9 cellular contexts compared by ENCODE assay signal in the genomic region with DNA sequence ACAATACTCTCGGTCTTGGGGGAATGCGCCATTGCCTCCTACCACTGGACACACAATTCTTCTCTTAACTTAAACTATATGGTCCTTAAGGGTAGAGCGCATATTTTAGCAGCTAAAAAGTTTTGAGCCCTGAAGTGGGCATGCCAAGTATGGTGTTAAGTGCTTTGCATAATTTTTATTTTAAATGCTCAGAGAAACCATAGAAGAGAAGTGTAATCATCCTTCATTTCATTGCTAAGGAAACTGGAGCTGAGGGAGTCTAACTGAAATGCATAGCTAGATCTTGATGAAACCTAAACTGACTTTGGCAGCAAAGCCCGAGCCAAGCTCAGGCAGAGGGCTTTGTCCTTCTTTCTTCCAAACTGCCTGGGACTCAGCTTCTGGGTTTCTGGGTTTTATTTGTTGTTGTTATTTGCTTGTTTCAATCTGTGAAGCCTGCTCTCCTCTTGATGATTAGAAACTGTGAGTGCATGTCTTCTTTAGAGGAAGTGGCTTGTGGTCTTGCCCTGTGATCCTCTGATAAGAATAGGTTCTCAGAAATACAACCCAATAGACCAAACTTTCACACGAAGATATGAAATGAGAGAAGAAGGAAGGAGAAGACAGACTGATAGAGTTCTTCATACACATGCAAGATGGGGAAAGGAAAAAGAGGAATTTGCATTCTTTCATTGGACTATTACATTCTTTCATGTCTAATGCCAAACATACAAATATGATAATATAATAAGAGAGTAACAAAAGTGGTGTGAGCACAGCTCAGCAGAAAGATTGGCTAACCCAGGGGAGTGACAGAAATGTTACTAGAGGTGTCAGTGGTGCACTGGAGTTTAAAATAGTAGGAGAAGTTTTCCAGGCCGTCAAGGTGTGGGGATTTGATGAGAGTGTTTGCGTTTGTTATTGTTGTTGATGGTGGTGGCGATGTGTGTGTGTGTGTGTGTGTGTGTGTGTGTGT. TPM values are rescaled to one million over a fixed set of nuclear protein-coding genes. Genes with fewer than 3 reads are reported as not detected.
DNase-seq lines count a peak whose midpoint lies in the region; ATAC-seq, FAIRE-seq and TF ChIP-seq lines count a peak whose summit lies in the region.
"Had no signal": no experiment of that assay in that cellular context is flagged by ENCODE, and none has a peak within 500 bp of the region (broad histone marks: within the 10 kb centered on the region; RNA-seq: fewer than 3 reads in every experiment).

No MANE protein-coding gene starts in this region.

- peak; percentile 97 for ATAC-seq in GM18499 (IDR thresholded peaks at IDR 0.05; ENCODE audit: insufficient read depth, unreplicated experiment)
- ATAC-seq in GM21529 (IDR thresholded peaks at IDR 0.05; ENCODE audit: unreplicated experiment): peak; percentile 98
- ATAC-seq in K562: peak; percentile 94
- no peak for ATAC-seq in PC-3

- no peaks in the 10 kb centered on the region for H3K9me1 ChIP-seq in K562 (ENCODE audit: control insufficient read depth, insufficient read depth, low read length)

- H3K9me3 Mint-ChIP-seq in IgD-negative memory B cell: no peaks in the 10 kb centered on the region

- H4K20me1 ChIP-seq in K562 (replicated peaks; ENCODE audit: control insufficient read depth, insufficient read depth, low read length): no peaks in the 10 kb centered on the region
- H4K20me1 ChIP-seq in PC-3 (ENCODE audit: low read length): no peaks in the 10 kb centered on the region

- peak; percentile 96 for TF ChIP-seq EP300 in K562 (IDR thresholded peaks at IDR 0.05; ENCODE audit: low read length)

- H3K36me3 ChIP-seq in K562 (ENCODE audit: control insufficient read depth, insufficient read depth, low read length) (no peaks in the 10 kb centered on the region), PC-3 (ENCODE audit: low read depth, low read length) (no peaks in the 10 kb centered on the region)

- POLR2A ChIA-PET in K562 (lab: Yijun Ruan, JAX): interaction anchor here (0.7 to 2.7 kb wide), 4 partner anchors 12 to 1428 kb away, joined by 3 to 11 read pairs (median 6); no protein-coding TSS in a partner anchor
- POLR2A ChIA-PET in PC-3 (lab: Charles Lee; ENCODE audit: unreplicated experiment): no interaction called here

- TF ChIP-seq CTCF in K562 (IDR thresholded peaks at IDR 0.05 in 2 of 3, conservative IDR thresholded peaks at IDR 0.05 in 1 of 3; ENCODE audit: insufficient read depth in 2 of 3, low read depth in 1 of 3, low read length in 3 of 3) (no peak), PC-3 (conservative IDR thresholded peaks at IDR 0.05; ENCODE audit: low read depth, low read length) (no peak)

- peaks cover 8 to 21% of the 10 kb centered on the region in 2 experiments; a peak in 4 of 5 replicates for H3K4me1 ChIP-seq in K562 (replicated peaks in 1 of 2; ENCODE audit: control insufficient read depth in 2 of 2, insufficient read depth in 2 of 2, low read length in 2 of 2)
- peaks cover 16% of the 10 kb centered on the region for H3K4me1 ChIP-seq in PC-3 (ENCODE audit: insufficient read depth, low read length)

- CTCF ChIA-PET in K562 (lab: Yijun Ruan, JAX; ENCODE audit: low intra/inter-chr PET ratio) (no interaction called here), PC-3 (lab: Charles Lee) (no interaction called here)

- H3K27me3 Mint-ChIP-seq in IgD-negative memory B cell: no peaks in the 10 kb centered on the region

- no peaks in the 10 kb centered on the region for H3K9me2 ChIP-seq in PC-3 (replicated peaks; ENCODE audit: low read length)

- H3K4me3 ChIP-seq in K562 (no peak overlapping the region), PC-3 (ENCODE audit: low read length) (no peak overlapping the region)

- H3F3A ChIP-seq in PC-3 (ENCODE audit: low read length, unreplicated experiment): no peaks in the 10 kb centered on the region

- peak; percentile 91 for FAIRE-seq in K562 (lab: Jason Lieb, UNC)

- H3K36me3 Mint-ChIP-seq in IgD-negative memory B cell: no peaks in the 10 kb centered on the region
- H3K36me3 Mint-ChIP-seq: brain had no signal

- peak overlapping the region; percentile 22; the same call in 1 of the 2 replicates for H3K4me2 ChIP-seq in K562 (ENCODE audit: insufficient read depth, low read length)
- no peak overlapping the region for H3K4me2 ChIP-seq in PC-3 (ENCODE audit: low read length)

- H3K27ac Mint-ChIP-seq in IgD-negative memory B cell: no peak overlapping the region
- H3K27ac Mint-ChIP-seq: brain had no signal

- no peak overlapping the region for H2AFZ ChIP-seq in K562 (ENCODE audit: low read depth, low read length)
- H2AFZ ChIP-seq in PC-3 (ENCODE audit: low read length): no peak overlapping the region

- H3K9me3 ChIP-seq in K562 (replicated peaks; ENCODE audit: control insufficient read depth, insufficient read depth, low read depth, low read length): no peaks in the 10 kb centered on the region
- H3K9me3 ChIP-seq in PC-3 (ENCODE audit: low read length): no peaks in the 10 kb centered on the region

- peak in 1 of 2 experiments; percentile 22; a peak in 1 of 4 replicates for TF ChIP-seq RAD21 in K562 (CRISPR knock-in tag; conservative IDR thresholded peaks at IDR 0.05 in 1 of 2, IDR thresholded peaks at IDR 0.05 in 1 of 2)

- H3K27me3 ChIP-seq in K562 (ENCODE audit: control insufficient read depth in 2 of 2, insufficient read depth in 2 of 2, low read length in 2 of 2) (0 out of 5 replicates have a peak, but pooled peaks cover 0 to 4% of the 10 kb centered on the region in 2 experiments), PC-3 (ENCODE audit: low read length) (no peaks in the 10 kb centered on the region)

- H3K9ac ChIP-seq in K562 (ENCODE audit: insufficient read depth in 1 of 2, low read depth in 2 of 2, low read length in 2 of 2) (no peak overlapping the region), PC-3 (ENCODE audit: low read length) (no peak overlapping the region)

- no TSS peak for BruUV-seq in K562 (replicated peaks; lab: Mats Ljungman, UMichigan)
- BruUV-seq in PC-3 (replicated peaks; lab: Mats Ljungman, UMichigan): no TSS peak

- DNase-seq in K562 (ENCODE audit: extremely low read depth in 1 of 4, low spot score in 3 of 4) (peak in 3 of 4 experiments; percentile 30 to 82 (median 66)), PC-3 (no peak), NCI-H1092 treated with DMSO at 0.1 percent for 48 hours (lab: John Stamatoyannopoulos, UW) (no peak), OCI-M2 (lab: John Stamatoyannopoulos, UW; ENCODE audit: unreplicated experiment) (no peak)
- no peak for DNase-seq in stimulated activated CD4-positive, alpha-beta T cell treated with anti-CD3 and anti-CD28 coated beads, Interleukin-4, amount 100 ng/mL, for 4 hours

- TF ChIP-seq POLR2A in K562 (conservative IDR thresholded peaks at IDR 0.05): no peak

- H3K4me3 Mint-ChIP-seq in IgD-negative memory B cell: peak overlapping the region in 3 of 4 donors; percentile 0 to 61 (median 43)
- H3K4me3 Mint-ChIP-seq: brain had no signal

- WGBS in K562 (ENCODE audit: insufficient coverage, low coverage, missing lambda C conversion rate): 17% methylated on average over 8 of the region's 8 CpGs

- intact Hi-C loops in K562 (cut with micrococcal nuclease): loop anchor here (1.0 to 2.0 kb wide), 2 partner anchors 29 to 43 kb away; no protein-coding TSS in a partner anchor
- intact Hi-C loops in PC-3 (cut with micrococcal nuclease): no loop called here

- H3K79me2 ChIP-seq in K562 (ENCODE audit: control insufficient read depth, insufficient read depth, low read length): no peaks in the 10 kb centered on the region
- no peaks in the 10 kb centered on the region for H3K79me2 ChIP-seq in PC-3 (ENCODE audit: low read length)

- in situ Hi-C loops in K562 (cut with MboI): no loop called here

- H3K4me1 Mint-ChIP-seq in IgD-negative memory B cell: peaks cover 16 to 25% (median 22%) of the 10 kb centered on the region in 3 donors
- H3K4me1 Mint-ChIP-seq: brain had no signal

- H3K27ac ChIP-seq in K562 (ENCODE audit: extremely low read depth, low read depth, low read length) (0 out of 3 replicates have a peak overlapping the region, but pooled peaks have one; percentile 29), PC-3 (ENCODE audit: low read length) (no peak overlapping the region)

RNA-seq across cellular contexts. Expression of gene RNF144A, which starts 7.5 kb away (rescaled TPM):
- polyA plus RNA-seq in IgD-negative memory B cell: 0.83 TPM
- 11.4 and 21.2 TPM in 2 replicates for total RNA-seq in K562 (2011; cell fraction: chromatin; rRNA removed; ENCODE audit: low replicate concordance)
- 9.5 and 10.4 TPM in 2 replicates for total RNA-seq in K562 (2011; cell fraction: nucleolus; rRNA removed)
- 8.9 and 16.6 TPM in 2 replicates for total RNA-seq in K562 (2011; cell fraction: nucleoplasm; rRNA removed)
- total RNA-seq in K562 (2014; rRNA removed): 6.4 and 8.2 TPM in 2 replicates
- total RNA-seq in K562 (2014; rRNA removed; fragmentation: Illumina TruSeq; extraction: Trizol): 6.0 and 6.7 TPM in 2 replicates
- total RNA-seq in K562 (2015; rRNA removed; fragmentation: Illumina TruSeq; extraction: Trizol): 4.7 and 5.7 TPM in 2 replicates
- 8.8 and 11.3 TPM in 2 replicates for total RNA-seq in K562 (2021)
- 9.2 and 12.1 TPM in 2 replicates for polyA plus RNA-seq in K562 (2011; rRNA removed)
- polyA plus RNA-seq in K562 (2011; cell fraction: cytosol; rRNA removed): 8.8 and 9.9 TPM in 2 replicates
- polyA plus RNA-seq in K562 (2011; cell fraction: nucleus; rRNA removed): 8.5 and 10.0 TPM in 2 replicates
- 5.0 and 11.1 TPM in 2 replicates for polyA plus RNA-seq in K562 (2012)
- polyA plus RNA-seq in K562 (2014; fragmentation: Illumina TruSeq; extraction: Trizol): 6.1 and 7.4 TPM in 2 replicates
- polyA plus RNA-seq in K562 (2014; fragmentation: Nextera tagmentation; extraction: Ambion mirVana): 1 to 10 TPM in 1 of 2 experiments, under 1 TPM in 1; 0.96 to 1.4 TPM
- 6.2 and 7.0 TPM in 2 replicates for polyA plus RNA-seq in K562 (2014; rRNA removed)
- polyA minus RNA-seq in K562 (2011; rRNA and poly(A)+ RNA removed): 14.2 and 14.3 TPM in 2 replicates
- 13.1 and 13.8 TPM in 2 replicates for polyA minus RNA-seq in K562 (2011; cell fraction: cytosol; rRNA and poly(A)+ RNA removed)
- polyA minus RNA-seq in K562 (2011; cell fraction: nucleus; rRNA and poly(A)+ RNA removed): 10.2 and 14.2 TPM in 2 replicates
- total RNA-seq in PC-3 (2014; rRNA removed): 9.5 and 13.1 TPM in 2 replicates

RNA-seq across cellular contexts. Expression of gene RSAD2, which starts 32.1 kb away (rescaled TPM):
- polyA plus RNA-seq in IgD-negative memory B cell: 3.3 TPM
- 0.39 and 0.79 TPM in 2 replicates for total RNA-seq in K562 (2011; cell fraction: chromatin; rRNA removed; ENCODE audit: low replicate concordance)
- total RNA-seq in K562 (2011; cell fraction: nucleolus; rRNA removed): 0.50 and 0.53 TPM in 2 replicates
- 1.2 TPM in 1 of 2 replicates, not detected in the other for total RNA-seq in K562 (2011; cell fraction: nucleoplasm; rRNA removed)
- total RNA-seq in K562 (2014; rRNA removed): 0.57 and 1.4 TPM in 2 replicates
- 0.41 and 0.51 TPM in 2 replicates for total RNA-seq in K562 (2014; rRNA removed; fragmentation: Illumina TruSeq; extraction: Trizol)
- 0.51 and 0.68 TPM in 2 replicates for total RNA-seq in K562 (2015; rRNA removed; fragmentation: Illumina TruSeq; extraction: Trizol)
- total RNA-seq in K562 (2021): 0.18 and 0.49 TPM in 2 replicates
- polyA plus RNA-seq in K562 (2011; rRNA removed): 0.24 and 0.45 TPM in 2 replicates
- 0.06 and 0.15 TPM in 2 replicates for polyA plus RNA-seq in K562 (2011; cell fraction: cytosol; rRNA removed)
- polyA plus RNA-seq in K562 (2011; cell fraction: nucleus; rRNA removed): 0.28 and 0.38 TPM in 2 replicates
- polyA plus RNA-seq in K562 (2012): 0.46 and 1.1 TPM in 2 replicates
- polyA plus RNA-seq in K562 (2014; fragmentation: Illumina TruSeq; extraction: Trizol): 0.15 and 0.37 TPM in 2 replicates
- polyA plus RNA-seq in K562 (2014; fragmentation: Nextera tagmentation; extraction: Ambion mirVana): under 1 TPM; 0.15 to 0.28 TPM
- polyA plus RNA-seq in K562 (2014; rRNA removed): 0.11 and 0.19 TPM in 2 replicates
- polyA minus RNA-seq in K562 (2011; rRNA and poly(A)+ RNA removed): 0.63 and 0.75 TPM in 2 replicates
- not detected in 2 replicates for polyA minus RNA-seq in K562 (2011; cell fraction: cytosol; rRNA and poly(A)+ RNA removed)
- polyA minus RNA-seq in K562 (2011; cell fraction: nucleus; rRNA and poly(A)+ RNA removed): 0.94 and 1.00 TPM in 2 replicates
- 0.35 and 2.1 TPM in 2 replicates for total RNA-seq in PC-3 (2014; rRNA removed)

RNA-seq across cellular contexts. Expression of gene CMPK2, which starts 44.0 kb away (rescaled TPM):
- polyA plus RNA-seq in IgD-negative memory B cell (4.6 TPM), K562 (2011; rRNA removed) (3.5 and 4.3 TPM in 2 replicates), K562 (2014; fragmentation: Illumina TruSeq; extraction: Trizol) (5.3 and 6.5 TPM in 2 replicates), K562 (2014; fragmentation: Nextera tagmentation; extraction: Ambion mirVana) (1 to 10 TPM; 2.6 to 2.9 TPM), K562 (2014; rRNA removed) (3.8 and 4.5 TPM in 2 replicates)
- 2.3 and 3.5 TPM in 2 replicates for total RNA-seq in K562 (2011; cell fraction: chromatin; rRNA removed; ENCODE audit: low replicate concordance)
- 2.3 and 2.8 TPM in 2 replicates for total RNA-seq in K562 (2011; cell fraction: nucleolus; rRNA removed)
- 3.5 and 5.2 TPM in 2 replicates for total RNA-seq in K562 (2011; cell fraction: nucleoplasm; rRNA removed)
- total RNA-seq in K562 (2014; rRNA removed) (10.5 TPM in 2 replicates), K562 (2014; rRNA removed; fragmentation: Illumina TruSeq; extraction: Trizol) (5.0 and 5.3 TPM in 2 replicates), K562 (2015; rRNA removed; fragmentation: Illumina TruSeq; extraction: Trizol) (7.4 and 7.6 TPM in 2 replicates), K562 (2021) (7.2 and 7.9 TPM in 2 replicates), PC-3 (2014; rRNA removed) (5.0 and 6.5 TPM in 2 replicates)
- polyA plus RNA-seq in K562 (2011; cell fraction: cytosol; rRNA removed): 3.2 and 3.6 TPM in 2 replicates
- polyA plus RNA-seq in K562 (2011; cell fraction: nucleus; rRNA removed): 5.6 and 6.6 TPM in 2 replicates
- polyA plus RNA-seq in K562 (2012): 8.3 and 23.7 TPM in 2 replicates
- polyA minus RNA-seq in K562 (2011; rRNA and poly(A)+ RNA removed): 2.9 and 4.3 TPM in 2 replicates
- polyA minus RNA-seq in K562 (2011; cell fraction: cytosol; rRNA and poly(A)+ RNA removed): 2.9 and 3.3 TPM in 2 replicates
- 3.4 and 5.2 TPM in 2 replicates for polyA minus RNA-seq in K562 (2011; cell fraction: nucleus; rRNA and poly(A)+ RNA removed)

Comparison
In these comparisons a context has a peak if more than half of its experiments do, and no peak if none do; other contexts are left out.
1. DNase-seq: peak in K562 (3 of 4); none in PC-3 (single experiment), stimulated activated CD4-positive, alpha-beta T cell treated with anti-CD3 and anti-CD28 coated beads, Interleukin-4, amount 100 ng/mL, for 4 hours (0 of 2), NCI-H1092 treated with DMSO at 0.1 percent for 48 hours (single experiment) and OCI-M2 (single experiment).